ENCODE assay signal across 8 cellular contexts in genomic region chr1:244971524-244972216, GRCh38.
A peak's percentile ranks its signal among the peaks of the same experiment; 100 is the strongest.
DNase-seq lines count a peak whose midpoint lies in the region; ATAC-seq, FAIRE-seq and TF ChIP-seq lines count a peak whose summit lies in the region.

No MANE protein-coding gene starts in this region.

- H3K9ac ChIP-seq in adipocyte (ENCODE audit: low read length) (peak overlapping the region; percentile 96), keratinocyte (ENCODE audit: control insufficient read depth, extremely low read depth, insufficient read depth, low read length) (peak overlapping the region; percentile 98)

- H4K20me1 ChIP-seq in keratinocyte (ENCODE audit: control insufficient read depth, extremely low read depth, insufficient read depth, low read length), result no peaks in the 10 kb centered on the region

- peak overlapping the region; percentile 70 for H3K4me3 ChIP-seq in CD8-positive, alpha-beta T cell (ENCODE audit: low read depth, low read length)
- H3K4me3 ChIP-seq in adipocyte (ENCODE audit: low read length) (peak overlapping the region; percentile 82), keratinocyte (ENCODE audit: control insufficient read depth in 2 of 3, extremely low read depth in 1 of 3, insufficient read depth in 2 of 3, low read depth in 1 of 3, low read length in 3 of 3) (peak overlapping the region; percentile 61 to 87 (median 77))

- peak overlapping the region; percentile 98 for H3K27ac Mint-ChIP-seq in CD8-positive, alpha-beta T cell

- peaks cover 5% of the 10 kb centered on the region for H3K4me1 ChIP-seq in CD8-positive, alpha-beta T cell (ENCODE audit: insufficient read depth, low read length)
- H3K4me1 ChIP-seq in adipocyte (ENCODE audit: control insufficient read depth, insufficient read depth, low read length) (peaks cover 23% of the 10 kb centered on the region), keratinocyte (ENCODE audit: control insufficient read depth, extremely low read depth, insufficient read depth, low read length) (peaks cover 12% of the 10 kb centered on the region)

- FAIRE-seq in keratinocyte (lab: Jason Lieb, UNC), result no peak
- FAIRE-seq in GM19239 (lab: Jason Lieb, UNC), result no peak

- H3K27me3 ChIP-seq in CD8-positive, alpha-beta T cell (ENCODE audit: insufficient read depth, low read length), result no peaks in the 10 kb centered on the region
- H3K27me3 ChIP-seq in adipocyte (replicated peaks; ENCODE audit: control insufficient read depth, insufficient read depth, low read length) (no peaks in the 10 kb centered on the region), keratinocyte (ENCODE audit: control insufficient read depth, extremely low read depth, insufficient read depth, low read length) (no peaks in the 10 kb centered on the region)

- peaks cover 19% of the 10 kb centered on the region for H3K4me1 Mint-ChIP-seq in CD8-positive, alpha-beta T cell (ENCODE audit: low read depth)

- peak overlapping the region; percentile 89 for H3K4me2 ChIP-seq in keratinocyte (ENCODE audit: control insufficient read depth, extremely low read depth, insufficient read depth, low read depth, low read length)

- H3K79me2 ChIP-seq in keratinocyte (ENCODE audit: control insufficient read depth, insufficient read depth, low read length), result no peaks in the 10 kb centered on the region

- POLR2A ChIA-PET in CD8-positive, alpha-beta T cell (lab: Charles Lee), result interaction anchor here (0.6 to 5.3 kb wide), 18 partner anchors 11 to 872 kb away, joined by 3 to 139 read pairs (median 4); partner anchors contain the start of genes CATSPERE, COX20 and HNRNPU

- dilution Hi-C loops in keratinocyte (cut with MboI; ENCODE audit: extremely low pct_ligation_motif_present, low sequenced_read_pairs), result no loop called here

- H3K36me3 Mint-ChIP-seq in CD8-positive, alpha-beta T cell, result peaks cover 13% of the 10 kb centered on the region

- no peaks in the 10 kb centered on the region for H3K9me3 Mint-ChIP-seq in CD8-positive, alpha-beta T cell

- no peak for TF ChIP-seq CTCF in CD8-positive, alpha-beta T cell (IDR thresholded peaks at IDR 0.05)
- no peak for TF ChIP-seq CTCF in keratinocyte (optimal IDR thresholded peaks at IDR 0.05 in 1 of 3, IDR thresholded peaks at IDR 0.05 in 1 of 3, conservative IDR thresholded peaks at IDR 0.05 in 1 of 3; ENCODE audit: extremely low read depth in 1 of 3, insufficient read depth in 2 of 3, low read length in 3 of 3)

- peak overlapping the region; percentile 100 for H3K27ac ChIP-seq in CD8-positive, alpha-beta T cell (ENCODE audit: low read depth, low read length)
- peak overlapping the region; percentile 99 for H3K27ac ChIP-seq in keratinocyte (ENCODE audit: control insufficient read depth, insufficient read depth, low read length)
- H3K27ac ChIP-seq in temporal lobe (ENCODE audit: low read depth, low read length), result peak overlapping the region; percentile 99

- no peaks in the 10 kb centered on the region for H3K9me1 ChIP-seq in keratinocyte (ENCODE audit: control insufficient read depth, extremely low read depth, insufficient read depth, low read length)

- H3K36me3 ChIP-seq in CD8-positive, alpha-beta T cell (ENCODE audit: insufficient read depth, low read length), result no peaks in the 10 kb centered on the region
- H3K36me3 ChIP-seq in adipocyte (ENCODE audit: control insufficient read depth, insufficient read depth, low read length, severe bottlenecking) (no peaks in the 10 kb centered on the region), keratinocyte (ENCODE audit: control insufficient read depth in 2 of 2, extremely low read depth in 1 of 2, insufficient read depth in 2 of 2, low read length in 2 of 2) (no peaks in the 10 kb centered on the region)

- peak overlapping the region; percentile 97 for H3K4me3 Mint-ChIP-seq in CD8-positive, alpha-beta T cell

- H2AFZ ChIP-seq in keratinocyte (ENCODE audit: control insufficient read depth, low read length), result peak overlapping the region; percentile 90

- H3K27me3 Mint-ChIP-seq in CD8-positive, alpha-beta T cell (ENCODE audit: low read depth), result no peaks in the 10 kb centered on the region

- intact Hi-C loops in CD8-positive, alpha-beta T cell (cut with DNase I, micrococcal nuclease), result loop anchor here (1.0 to 5.0 kb wide), 6 partner anchors 71 to 1715 kb away; partner anchors contain the start of genes CATSPERE (in 1 of the 2) and SDCCAG8 (in 1 of the 2)

- no peak for ATAC-seq in CD8-positive, alpha-beta T cell
- no peak for ATAC-seq in GM21390 (IDR thresholded peaks at IDR 0.05; ENCODE audit: unreplicated experiment)

- CTCF ChIA-PET in CD8-positive, alpha-beta T cell (lab: Charles Lee), result interaction anchor here (1.0 to 1.7 kb wide), 5 partner anchors 15 to 170 kb away, joined by 3 to 8 read pairs (median 4); partner anchors contain the start of gene HNRNPU

- H3K9me3 ChIP-seq in CD8-positive, alpha-beta T cell (ENCODE audit: low read length), result no peaks in the 10 kb centered on the region
- H3K9me3 ChIP-seq in adipocyte (ENCODE audit: control insufficient read depth, low read length) (no peaks in the 10 kb centered on the region), keratinocyte (ENCODE audit: control insufficient read depth, low read depth, low read length) (no peaks in the 10 kb centered on the region)

- DNase-seq in CD8-positive, alpha-beta T cell, result no peak
- DNase-seq in KG1 (lab: John Stamatoyannopoulos, UW), result peak; percentile 81
- no peak for DNase-seq in adipocyte (ENCODE audit: low read depth)
- no peak for DNase-seq in keratinocyte (ENCODE audit: low read depth, low spot score)
- DNase-seq in stimulated activated naive CD4-positive, alpha-beta T cell treated with Interleukin-2 at 50 U/mL for 16 hours (lab: John Stamatoyannopoulos, UW), result no peak
- DNase-seq in GM19239 (ENCODE audit: insufficient read length, low spot score), result no peak
